7 cellular contexts compared by ENCODE assay signal in genomic region chr4:140237616-140238352, GRCh38.
DNase-seq lines count a peak whose midpoint lies in the region; TF ChIP-seq lines count a peak whose summit lies in the region.

No MANE protein-coding gene starts in this region.

- in situ Hi-C loops in transverse colon (cut with MboI; ENCODE audit: low pct_ligation_motif_present in 1 of 4, low pct_unique_long_range_greater_than_20kb in 1 of 4, low sequenced_read_pairs in 3 of 4), result no loop called here
- in situ Hi-C loops in GM13976 (cut with MboI; ENCODE audit: low sequenced_read_pairs, unreplicated experiment), result no loop called here

- H3K36me3 ChIP-seq in HUES64 (ENCODE audit: insufficient read depth, low read length) (no peaks in the 10 kb centered on the region), transverse colon (no peaks in the 10 kb centered on the region)

- intact Hi-C loops in transverse colon (cut with DNase I; ENCODE audit: low total_unique reads), result no loop called here

- H3K4me1 ChIP-seq in HUES64 (ENCODE audit: insufficient read depth, low read length) (peaks cover 49% of the 10 kb centered on the region), transverse colon (peaks cover 27 to 61% (median 38%) of the 10 kb centered on the region in 4 donors)

- DNase-seq in NOMO-1 (lab: John Stamatoyannopoulos, UW; ENCODE audit: unreplicated experiment in 2 of 2) (peak; percentile 84 to 88), ecto neural progenitor cell (ENCODE audit: low spot score) (peak; percentile 86), medulla oblongata (ENCODE audit: extremely low spot score) (peak; percentile 90), transverse colon (peak; percentile 71), GM13976 (ENCODE audit: low spot score) (no peak), activated gamma-delta T cell (lab: John Stamatoyannopoulos, UW) (no peak)

- TF ChIP-seq CTCF in transverse colon (IDR thresholded peaks at IDR 0.05) (no peak), GM13976 (IDR thresholded peaks at IDR 0.05; ENCODE audit: borderline replicate concordance, control extremely low read depth, extremely low read depth, insufficient read depth, missing control alignments) (no peak)

- peak overlapping the region; percentile 53 for H3K9ac ChIP-seq in HUES64 (ENCODE audit: low read depth, low read length)

- peak; percentile 39 for TF ChIP-seq POLR2A in transverse colon (IDR thresholded peaks at IDR 0.05)

- no peak for TF ChIP-seq EP300 in transverse colon (IDR thresholded peaks at IDR 0.05; ENCODE audit: low read depth)

- H3K4me3 ChIP-seq in HUES64 (ENCODE audit: low read length) (peak overlapping the region; percentile 25), transverse colon (peak overlapping the region in 1 of 4 donors; percentile 19)

- H3K27me3 ChIP-seq in HUES64 (ENCODE audit: insufficient read depth, low read length), result no peaks in the 10 kb centered on the region
- no peaks in the 10 kb centered on the region for H3K27me3 ChIP-seq in transverse colon

- WGBS in HUES64, result 16% methylated on average over 16 of the region's 16 CpGs
- 14 to 18% methylated on average over 3 to 16 of the region's 16 CpGs for WGBS in transverse colon (ENCODE audit: low coverage in 1 of 2), 2 donors

- peak overlapping the region; percentile 74 for H3K27ac ChIP-seq in HUES64 (ENCODE audit: low read depth, low read length)
- peak overlapping the region; percentile 86 to 93 (median 90) for H3K27ac ChIP-seq in transverse colon

- no peaks in the 10 kb centered on the region for H3K9me3 ChIP-seq in HUES64 (ENCODE audit: insufficient read depth, low read depth, low read length)
- no peaks in the 10 kb centered on the region for H3K9me3 ChIP-seq in transverse colon

Comparison
In these comparisons a context has a peak if more than half of its experiments do, and no peak if none do; other contexts are left out.
1. DNase-seq: peak in NOMO-1 (2 of 2), ecto neural progenitor cell (single experiment), medulla oblongata (single experiment) and transverse colon (single experiment); none in GM13976 (single experiment) and activated gamma-delta T cell (single experiment).